9 cellular contexts compared by ENCODE assay signal in genomic region chr5:154520861-154521453, GRCh38. TPM values are rescaled to one million over a fixed set of nuclear protein-coding genes. Genes with fewer than 3 reads are reported as not detected.
A peak's percentile ranks its signal among the peaks of the same experiment; 100 is the strongest.
DNase-seq lines count a peak whose midpoint lies in the region; TF ChIP-seq lines count a peak whose summit lies in the region.
"Had no signal": no experiment of that assay in that cellular context is flagged by ENCODE, and none has a peak within 500 bp of the region (broad histone marks: within the 10 kb centered on the region; RNA-seq: fewer than 3 reads in every experiment).

No MANE protein-coding gene starts in this region.

- BruUV-seq in A673 (replicated peaks; lab: Mats Ljungman, UMichigan) = no TSS peak

- intact Hi-C loops in A673 (cut with micrococcal nuclease; ENCODE audit: unreplicated experiment) (loop anchor here (1.0 kb wide), 1 partner anchor 89 kb away; no protein-coding TSS in a partner anchor), esophagus muscularis mucosa (cut with DNase I) (no loop called here), prostate gland (cut with DNase I) (no loop called here)

- CTCF ChIA-PET in A673 (lab: Charles Lee) = interaction anchor here (1.3 kb wide), 1 partner anchor 14 kb away, joined by 5 read pairs; no protein-coding TSS in a partner anchor

- TF ChIP-seq POLR2A in esophagus muscularis mucosa (IDR thresholded peaks at IDR 0.05; ENCODE audit: low read depth) (no peak), prostate gland (IDR thresholded peaks at IDR 0.05) (no peak)

- no peak for TF ChIP-seq EP300 in esophagus muscularis mucosa (IDR thresholded peaks at IDR 0.05)

- DNase-seq in A673 (ENCODE audit: low spot score) (peak; percentile 25), GM06990 (ENCODE audit: extremely low read depth, insufficient read length) (no peak), NCI-H69 (lab: John Stamatoyannopoulos, UW) (peak; percentile 90), esophagus muscularis mucosa (ENCODE audit: extremely low spot score) (no peak), prostate gland (ENCODE audit: low spot score) (no peak), GM19240 (ENCODE audit: insufficient read length, low spot score) (no peak), T-helper 9 cell (no peak), H4 (ENCODE audit: low spot score) (no peak)

- H3K27me3 ChIP-seq in A673 (replicated peaks; ENCODE audit: insufficient read depth, low read depth, low read length, poor library complexity) = no peaks in the 10 kb centered on the region
- H3K27me3 ChIP-seq in GM06990 (replicated peaks; ENCODE audit: control insufficient read depth, insufficient read depth, low read length) = no peaks in the 10 kb centered on the region
- H3K27me3 ChIP-seq in esophagus muscularis mucosa = peaks cover 0 to 57% (median 6%) of the 10 kb centered on the region in 4 donors
- H3K27me3 ChIP-seq in prostate gland (replicated peaks; ENCODE audit: insufficient read depth) = peaks cover 5% of the 10 kb centered on the region

- H3K36me3 ChIP-seq in A673 (ENCODE audit: insufficient read depth, low read length, poor library complexity, severe bottlenecking) (no peaks in the 10 kb centered on the region), GM06990 (ENCODE audit: control insufficient read depth, insufficient read depth, low read length) (no peaks in the 10 kb centered on the region), esophagus muscularis mucosa (no peaks in the 10 kb centered on the region), prostate gland (no peaks in the 10 kb centered on the region)

- H3K9me3 ChIP-seq in A673 (ENCODE audit: low read depth, low read length, poor library complexity, severe bottlenecking) (no peaks in the 10 kb centered on the region), esophagus muscularis mucosa (no peaks in the 10 kb centered on the region), prostate gland (no peaks in the 10 kb centered on the region)

- H3K4me3 ChIP-seq in A673 (ENCODE audit: low read depth, low read length, poor library complexity, severe bottlenecking) (no peak overlapping the region), GM06990 (replicated peaks; ENCODE audit: low read depth, low read length) (no peak overlapping the region), esophagus muscularis mucosa (peak overlapping the region in 1 of 4 donors; percentile 5), prostate gland (no peak overlapping the region)

- no peaks in the 10 kb centered on the region for H3K4me1 ChIP-seq in A673 (ENCODE audit: insufficient read depth, low read length, poor library complexity, severe bottlenecking)
- H3K4me1 ChIP-seq in esophagus muscularis mucosa = peaks cover 0 to 7% (median 3%) of the 10 kb centered on the region in 4 donors
- no peaks in the 10 kb centered on the region for H3K4me1 ChIP-seq in prostate gland (replicated peaks)

- WGBS in esophagus muscularis mucosa = 13% methylated on average over 15 of the region's 15 CpGs
- WGBS in prostate gland = 12% methylated on average over 15 of the region's 15 CpGs

- TF ChIP-seq CTCF in A673 (conservative IDR thresholded peaks at IDR 0.05; ENCODE audit: low read depth, low read length) (peak; percentile 78), GM06990 (IDR thresholded peaks at IDR 0.05; ENCODE audit: insufficient read depth, low read length, poor library complexity, severe bottlenecking) (peak; percentile 90), esophagus muscularis mucosa (IDR thresholded peaks at IDR 0.05) (peak; percentile 37 to 68 (median 47)), prostate gland (IDR thresholded peaks at IDR 0.05) (peak in 3 of 4 experiments; percentile 23 to 39 (median 26))

- POLR2A ChIA-PET in A673 (lab: Charles Lee; ENCODE audit: low non-redundant PET) = no interaction called here

- no peak overlapping the region for H3K27ac ChIP-seq in A673 (ENCODE audit: low read depth, low read length, poor library complexity, severe bottlenecking)
- no peak overlapping the region for H3K27ac ChIP-seq in esophagus muscularis mucosa (replicated peaks in 1 of 4)
- H3K27ac ChIP-seq in prostate gland = no peak overlapping the region
- H3K27ac ChIP-seq: epithelial cell of prostate had no signal

RNA-seq across cellular contexts. Expression of gene HAND1, which starts 42.9 kb away (rescaled TPM):
- total RNA-seq in A673 (2021) (not detected in 2 replicates), esophagus muscularis mucosa (not detected), prostate gland (not detected)
- total RNA-seq in H4 (2014; rRNA removed; shearing (Covaris generic)) = 0.29 TPM in 1 of 2 replicates, not detected in the other

Comparison
In these comparisons a context has a peak if more than half of its experiments do, and no peak if none do; other contexts are left out.
1. DNase-seq: peak in A673 (single experiment) and NCI-H69 (single experiment); none in GM06990 (single experiment), esophagus muscularis mucosa (single experiment), prostate gland (single experiment), GM19240 (single experiment), T-helper 9 cell (single experiment) and H4 (single experiment).
2. CTCF ChIP-seq: peak in every context shown above with its lines; median percentile 90 in GM06990; 78 in A673; 47 in esophagus muscularis mucosa; 26 in prostate gland.